9 cellular contexts compared by ENCODE assay signal in genomic region chr19:10858204-10858828, GRCh38. TPM values are rescaled to one million over a fixed set of nuclear protein-coding genes. Genes with fewer than 3 reads are reported as not detected.
DNase-seq lines count a peak whose midpoint lies in the region; ATAC-seq and TF ChIP-seq lines count a peak whose summit lies in the region.
"Had no signal": no experiment of that assay in that cellular context is flagged by ENCODE, and none has a peak within 500 bp of the region (broad histone marks: within the 10 kb centered on the region; RNA-seq: fewer than 3 reads in every experiment).

No MANE protein-coding gene starts in this region.

- DNase-seq in EH (ENCODE audit: low read depth), result peak; percentile 42
- no peak for DNase-seq in astrocyte of the spinal cord (ENCODE audit: low read depth, low spot score)
- no peak for DNase-seq in natural killer cell treated with Interleukin-12 subunit alpha and Interleukin-12 subunit beta and Interleukin-15 and Interleukin-18, amount 100 ng/mL, for 72 hours (ENCODE audit: low spot score)
- no peak for DNase-seq in NCI-H2107 treated with DMSO at 0.1 percent for 48 hours (lab: John Stamatoyannopoulos, UW; ENCODE audit: unreplicated experiment)
- DNase-seq in left ventricle myocardium superior, result no peak
- DNase-seq: NCI-H187 treated with DMSO at 0.1 percent for 48 hours had no signal

- no peak overlapping the region for H3K27ac Mint-ChIP-seq in natural killer cell treated with Interleukin-12 subunit alpha and Interleukin-12 subunit beta and Interleukin-15 and Interleukin-18, amount 100 ng/mL, for 72 hours

- peaks cover 5 to 15% of the 10 kb centered on the region in 2 donors for H3K4me1 Mint-ChIP-seq in natural killer cell treated with Interleukin-12 subunit alpha and Interleukin-12 subunit beta and Interleukin-15 and Interleukin-18, amount 100 ng/mL, for 72 hours (ENCODE audit: low read depth in 2 of 2)

- peak; percentile 55 for TF ChIP-seq CTCF in LNCAP (IDR thresholded peaks at IDR 0.05)
- peak; percentile 84 for TF ChIP-seq CTCF in astrocyte of the spinal cord (IDR thresholded peaks at IDR 0.05; ENCODE audit: low read depth, low read length)

- in situ Hi-C loops in astrocyte of the spinal cord (cut with HindIII; ENCODE audit: low sequenced_read_pairs), result no loop called here

- no peaks in the 10 kb centered on the region for H3K36me3 Mint-ChIP-seq in natural killer cell treated with Interleukin-12 subunit alpha and Interleukin-12 subunit beta and Interleukin-15 and Interleukin-18, amount 100 ng/mL, for 72 hours

- intact Hi-C loops in left ventricle myocardium superior (cut with micrococcal nuclease), result no loop called here

- peak; percentile 56 to 69 for ATAC-seq in natural killer cell treated with Interleukin-12 subunit alpha and Interleukin-12 subunit beta and Interleukin-15 and Interleukin-18, amount 100 ng/mL, for 72 hours
- ATAC-seq in GM19324 (IDR thresholded peaks at IDR 0.05; ENCODE audit: low FRiP score, unreplicated experiment), result no peak
- ATAC-seq in HG03439 (IDR thresholded peaks at IDR 0.05; ENCODE audit: unreplicated experiment), result no peak
- ATAC-seq in left ventricle myocardium superior, result no peak

- no peaks in the 10 kb centered on the region for H3K27me3 Mint-ChIP-seq in natural killer cell treated with Interleukin-12 subunit alpha and Interleukin-12 subunit beta and Interleukin-15 and Interleukin-18, amount 100 ng/mL, for 72 hours

- H3K9me3 Mint-ChIP-seq in natural killer cell treated with Interleukin-12 subunit alpha and Interleukin-12 subunit beta and Interleukin-15 and Interleukin-18, amount 100 ng/mL, for 72 hours, result no peaks in the 10 kb centered on the region

- no peak overlapping the region for H3K4me3 Mint-ChIP-seq in natural killer cell treated with Interleukin-12 subunit alpha and Interleukin-12 subunit beta and Interleukin-15 and Interleukin-18, amount 100 ng/mL, for 72 hours

- no peak overlapping the region for H3K4me3 ChIP-seq in astrocyte of the spinal cord (ENCODE audit: low read depth, low read length)

RNA-seq across cellular contexts. Expression of gene C19orf38, which starts 10.1 kb away (rescaled TPM):
- total RNA-seq in natural killer cell treated with Interleukin-12 subunit alpha and Interleukin-12 subunit beta and Interleukin-15 and Interleukin-18, amount 100 ng/mL, for 72 hours, result 10 to 100 TPM in 1 of 2 donors, 1 to 10 TPM in 1; 2.7 to 12.0 TPM
- total RNA-seq in left ventricle myocardium superior, result 0.62 TPM

RNA-seq across cellular contexts. Expression of gene CARM1, which starts 13.0 kb away (rescaled TPM):
- total RNA-seq in natural killer cell treated with Interleukin-12 subunit alpha and Interleukin-12 subunit beta and Interleukin-15 and Interleukin-18, amount 100 ng/mL, for 72 hours, result 10 to 100 TPM; 48.4 to 60.0 TPM
- 32.5 TPM for total RNA-seq in left ventricle myocardium superior

RNA-seq across cellular contexts. Expression of gene TMED1, which starts 22.3 kb away (rescaled TPM):
- total RNA-seq in natural killer cell treated with Interleukin-12 subunit alpha and Interleukin-12 subunit beta and Interleukin-15 and Interleukin-18, amount 100 ng/mL, for 72 hours, result 10 to 100 TPM; 15.2 to 24.1 TPM
- total RNA-seq in left ventricle myocardium superior, result 29.8 TPM

Comparison
In these comparisons a context has a peak if more than half of its experiments do, and no peak if none do; other contexts are left out.
1. ATAC-seq: peak in natural killer cell treated with Interleukin-12 subunit alpha and Interleukin-12 subunit beta and Interleukin-15 and Interleukin-18, amount 100 ng/mL, for 72 hours (2 of 2); none in GM19324 (single experiment), HG03439 (single experiment) and left ventricle myocardium superior (single experiment).